In genomic region chr1:40783001-40783905, GRCh38 we compare ENCODE assay signal across 8 cellular contexts. TPM values are rescaled to one million over a fixed set of nuclear protein-coding genes. Genes with fewer than 3 reads are reported as not detected.
DNase-seq lines count a peak whose midpoint lies in the region; ATAC-seq and TF ChIP-seq lines count a peak whose summit lies in the region.

TSS of gene KCNQ4 (plus strand) at chr1:40783787. CDS start at chr1:40784094, 307 bp downstream.

- no peak for TF ChIP-seq CTCF in astrocyte of the spinal cord (IDR thresholded peaks at IDR 0.05; ENCODE audit: low read depth, low read length)

- H3K4me1 ChIP-seq in iPS-15b (ENCODE audit: control insufficient read depth, insufficient read depth, low read length) (peaks cover 4% of the 10 kb centered on the region), skeletal muscle tissue (ENCODE audit: control insufficient read depth in 3 of 3, insufficient read depth in 3 of 3, low read length in 3 of 3) (peaks cover 24 to 42% (median 37%) of the 10 kb centered on the region in 3 donors)

- peak within 1 kb of the TSS; percentile 87 for H3K27ac ChIP-seq in skeletal muscle tissue (ENCODE audit: low read depth, low read length)

- H3K36me3 ChIP-seq in iPS-15b (ENCODE audit: control insufficient read depth, insufficient read depth, low read length), result no peaks in the 10 kb centered on the region
- no peaks in the 10 kb centered on the region for H3K36me3 ChIP-seq in skeletal muscle tissue (ENCODE audit: control insufficient read depth in 3 of 3, insufficient read depth in 3 of 3, low read length in 3 of 3)

- DNase-seq in NCI-H1092 treated with DMSO at 0.1 percent for 48 hours (lab: John Stamatoyannopoulos, UW), result peak; percentile 15
- DNase-seq in NCI-H1092 (lab: John Stamatoyannopoulos, UW), result no peak
- peak; percentile 41 for DNase-seq in NCI-H345 (lab: John Stamatoyannopoulos, UW)
- DNase-seq in astrocyte of the spinal cord (ENCODE audit: low read depth, low spot score), result no peak
- DNase-seq in AG08395 (ENCODE audit: low spot score), result no peak

- H3K4me3 ChIP-seq in astrocyte of the spinal cord (ENCODE audit: low read depth, low read length) (peak within 1 kb of the TSS; percentile 17), iPS-15b (ENCODE audit: low read depth, low read length) (peak within 1 kb of the TSS; percentile 77), skeletal muscle tissue (ENCODE audit: low read length in 3 of 3) (peak within 1 kb of the TSS; percentile 48 to 73 (median 70))

- ATAC-seq in HG03521 (IDR thresholded peaks at IDR 0.05; ENCODE audit: unreplicated experiment), result no peak

- H3K9ac ChIP-seq in iPS-15b (ENCODE audit: low read depth, low read length) (peak within 1 kb of the TSS; percentile 37), skeletal muscle tissue (ENCODE audit: low read depth in 1 of 3, low read length in 3 of 3) (peak within 1 kb of the TSS; percentile 61 to 79 (median 76))

- H3K27me3 ChIP-seq in iPS-15b (ENCODE audit: control insufficient read depth, insufficient read depth, low read length) (peaks cover 42% of the 10 kb centered on the region), skeletal muscle tissue (ENCODE audit: control insufficient read depth in 3 of 3, insufficient read depth in 3 of 3, low read length in 3 of 3) (peaks cover 0 to 4% (median 0%) of the 10 kb centered on the region in 3 donors)

- H3K9me3 ChIP-seq in iPS-15b (ENCODE audit: control insufficient read depth, insufficient read depth, low read length) (no peaks in the 10 kb centered on the region), skeletal muscle tissue (ENCODE audit: control insufficient read depth in 3 of 3, low read length in 3 of 3) (no peaks in the 10 kb centered on the region)

- in situ Hi-C loops in astrocyte of the spinal cord (cut with HindIII; ENCODE audit: low sequenced_read_pairs), result no loop called here

RNA-seq across cellular contexts. Expression of gene KCNQ4, which starts in this region (rescaled TPM):
- 4.2 TPM for total RNA-seq in skeletal muscle tissue

Comparison
In these comparisons a context has a peak if more than half of its experiments do, and no peak if none do; other contexts are left out.
1. DNase-seq: peak in NCI-H1092 treated with DMSO at 0.1 percent for 48 hours (single experiment) and NCI-H345 (single experiment); none in NCI-H1092 (single experiment), astrocyte of the spinal cord (single experiment) and AG08395 (single experiment).
2. H3K4me3 ChIP-seq: peak in every context shown above with its lines; median percentile 77 in iPS-15b; 70 in skeletal muscle tissue; 17 in astrocyte of the spinal cord.